11 cellular contexts compared by ENCODE assay signal in the genomic region with DNA sequence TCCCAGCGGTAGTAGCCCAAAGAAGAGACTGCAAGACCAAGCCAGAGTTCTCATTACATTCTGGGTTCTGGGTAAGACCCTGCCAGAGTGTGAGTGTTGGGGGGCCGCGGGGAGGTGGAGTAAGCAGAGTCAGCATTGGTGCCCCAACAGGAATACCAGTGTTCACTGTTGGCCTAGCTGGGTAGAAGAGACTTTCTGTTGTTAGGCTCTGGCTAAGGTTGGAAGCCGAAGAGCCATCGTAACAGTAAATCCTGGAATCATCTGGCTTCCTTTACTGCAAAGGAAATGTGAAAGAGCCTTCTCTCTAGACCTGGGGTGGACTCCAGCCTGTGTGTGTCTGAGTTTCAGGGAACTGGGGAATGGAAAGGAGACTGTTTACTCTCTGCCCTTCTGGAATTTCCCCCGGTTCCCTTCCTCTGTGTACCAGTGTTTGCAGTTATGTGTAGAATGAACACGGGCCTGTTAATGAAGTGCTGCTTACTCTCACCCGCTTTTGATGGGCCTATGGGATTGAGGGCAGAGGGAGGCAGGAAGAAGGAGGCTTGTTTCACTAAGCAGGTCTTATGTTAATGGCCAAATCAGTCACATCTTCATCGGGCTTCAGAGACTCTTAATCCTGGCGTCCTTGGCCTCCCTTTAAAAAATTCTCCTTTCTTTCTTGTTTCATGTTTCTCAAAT.
DNase-seq lines count a peak whose midpoint lies in the region; ATAC-seq and TF ChIP-seq lines count a peak whose summit lies in the region.
"Had no signal": no experiment of that assay in that cellular context is flagged by ENCODE, and none has a peak within 500 bp of the region (broad histone marks: within the 10 kb centered on the region; RNA-seq: fewer than 3 reads in every experiment).

No MANE protein-coding gene starts in this region.

- H3K4me1 Mint-ChIP-seq in effector memory CD8-positive, alpha-beta T cell (ENCODE audit: low read depth in 2 of 2): peaks cover 9 to 17% of the 10 kb centered on the region in 2 donors
- peaks cover 9% of the 10 kb centered on the region for H3K4me1 Mint-ChIP-seq in neural crest cell

- no peak for TF ChIP-seq CTCF in left ventricle myocardium inferior (IDR thresholded peaks at IDR 0.05; ENCODE audit: borderline replicate concordance)
- no peak for TF ChIP-seq CTCF in neural crest cell (conservative IDR thresholded peaks at IDR 0.05)

- peak overlapping the region; percentile 20 to 68 for H3K27ac Mint-ChIP-seq in effector memory CD8-positive, alpha-beta T cell
- H3K27ac Mint-ChIP-seq in neural crest cell (ENCODE audit: unreplicated experiment): peak overlapping the region; percentile 87

- 42 to 48% methylated on average over 10 of the region's 10 CpGs for WGBS in aorta, 2 donors

- no peak overlapping the region for H3K4me3 Mint-ChIP-seq in effector memory CD8-positive, alpha-beta T cell
- H3K4me3 Mint-ChIP-seq in neural crest cell: no peak overlapping the region

- no peaks in the 10 kb centered on the region for H3K9me3 ChIP-seq in left ventricle myocardium inferior (replicated peaks)
- no peaks in the 10 kb centered on the region for H3K9me3 ChIP-seq in aorta (ENCODE audit: control insufficient read depth, low read length)
- H3K9me3 ChIP-seq: MG63 had no signal

- H3K36me3 ChIP-seq in left ventricle myocardium inferior: no peaks in the 10 kb centered on the region
- peaks cover 0 to 4% of the 10 kb centered on the region in 2 donors for H3K36me3 ChIP-seq in aorta (ENCODE audit: control insufficient read depth in 1 of 2, insufficient read depth in 2 of 2, low read length in 1 of 2)
- H3K36me3 ChIP-seq: MG63 had no signal

- intact Hi-C loops in left ventricle myocardium inferior (cut with micrococcal nuclease) (no loop called here), left cardiac atrium (cut with DNase I) (no loop called here), aorta (cut with DNase I) (no loop called here)

- peaks cover 5% of the 10 kb centered on the region for H3K36me3 Mint-ChIP-seq in effector memory CD8-positive, alpha-beta T cell (ENCODE audit: insufficient read depth)
- no peaks in the 10 kb centered on the region for H3K36me3 Mint-ChIP-seq in neural crest cell (ENCODE audit: low read depth)

- H3K9me3 Mint-ChIP-seq in effector memory CD8-positive, alpha-beta T cell: no peaks in the 10 kb centered on the region
- no peaks in the 10 kb centered on the region for H3K9me3 Mint-ChIP-seq in neural crest cell

- no peaks in the 10 kb centered on the region for H3K27me3 Mint-ChIP-seq in effector memory CD8-positive, alpha-beta T cell
- no peaks in the 10 kb centered on the region for H3K27me3 Mint-ChIP-seq in neural crest cell (ENCODE audit: low read depth)

- H3K27ac ChIP-seq in left ventricle myocardium inferior (replicated peaks) (peak overlapping the region; percentile 50), aorta (ENCODE audit: low read depth in 1 of 2, low read length in 2 of 2) (peak overlapping the region; percentile 69 to 86)

- no peak overlapping the region for H3K4me3 ChIP-seq in left ventricle myocardium inferior
- no peak overlapping the region for H3K4me3 ChIP-seq in aorta (ENCODE audit: low read length in 2 of 2)
- H3K4me3 ChIP-seq: MG63 had no signal

- ATAC-seq in left cardiac atrium: no peak
- no peak for ATAC-seq in effector memory CD8-positive, alpha-beta T cell (replicated peaks)
- no peak for ATAC-seq in aorta (ENCODE audit: low FRiP score)
- ATAC-seq in left lobe of liver: no peak
- ATAC-seq in GM21381 (IDR thresholded peaks at IDR 0.05; ENCODE audit: unreplicated experiment): no peak

- DNase-seq in left ventricle myocardium inferior (no peak), left cardiac atrium (no peak), neural crest cell (ENCODE audit: low read depth, low spot score) (no peak), aorta (no peak), GDM1 (lab: John Stamatoyannopoulos, UW) (no peak), left lobe of liver (ENCODE audit: low spot score) (no peak)
- DNase-seq in effector memory CD8-positive, alpha-beta T cell: no peak
- DNase-seq: activated CD4-positive, alpha-beta T cell treated with anti-CD3 and anti-CD28 coated beads for 48 hours; MG63; NCI-H526 had no signal

- no peaks in the 10 kb centered on the region for H3K27me3 ChIP-seq in left ventricle myocardium inferior (ENCODE audit: low read depth)
- H3K27me3 ChIP-seq in aorta (ENCODE audit: control insufficient read depth in 1 of 2, insufficient read depth in 2 of 2, low read length in 1 of 2): no peaks in the 10 kb centered on the region
- H3K27me3 ChIP-seq: MG63 had no signal

- peaks cover 48% of the 10 kb centered on the region for H3K4me1 ChIP-seq in left ventricle myocardium inferior
- peaks cover 5% of the 10 kb centered on the region in 2 donors for H3K4me1 ChIP-seq in aorta (ENCODE audit: control insufficient read depth in 1 of 2, insufficient read depth in 2 of 2, low read length in 2 of 2)
